In genomic region chr15:50167112-50167511, GRCh38 we compare ENCODE assay signal across 23 cellular contexts. TPM values are rescaled to one million over a fixed set of nuclear protein-coding genes. Genes with fewer than 3 reads are reported as not detected.
DNase-seq lines count a peak whose midpoint lies in the region; ATAC-seq, FAIRE-seq and TF ChIP-seq lines count a peak whose summit lies in the region.
"Had no signal": no experiment of that assay in that cellular context is flagged by ENCODE, and none has a peak within 500 bp of the region (broad histone marks: within the 10 kb centered on the region; RNA-seq: fewer than 3 reads in every experiment).

No MANE protein-coding gene starts in this region.

- H3K27ac ChIP-seq in liver (ENCODE audit: low read depth in 1 of 2, low read length in 2 of 2), result no peak overlapping the region
- no peak overlapping the region for H3K27ac ChIP-seq in HepG2 (ENCODE audit: extremely low read length, insufficient read depth, low read length)
- peak overlapping the region; percentile 63 for H3K27ac ChIP-seq in RWPE2 (ENCODE audit: poor library complexity, severe bottlenecking)
- H3K27ac ChIP-seq: HL-60 had no signal

- H3K4me2 ChIP-seq in HepG2 (ENCODE audit: low read depth, low read length), result no peak overlapping the region

- TF ChIP-seq CTCF in liver (IDR thresholded peaks at IDR 0.05; ENCODE audit: low read depth, low read length, missing input control), result no peak
- no peak for TF ChIP-seq CTCF in HepG2 (CRISPR knock-in tag; IDR thresholded peaks at IDR 0.05)
- TF ChIP-seq CTCF in RWPE2 (IDR thresholded peaks at IDR 0.05; ENCODE audit: poor library complexity, severe bottlenecking), result no peak
- TF ChIP-seq CTCF in mucosa of descending colon (IDR thresholded peaks at IDR 0.05), result no peak
- TF ChIP-seq CTCF in glutamatergic neuron (IDR thresholded peaks at IDR 0.05; ENCODE audit: partially characterized antibody, unreplicated experiment), result no peak

- no peak overlapping the region for H3K27ac Mint-ChIP-seq in glutamatergic neuron (ENCODE audit: unreplicated experiment)
- H3K27ac Mint-ChIP-seq: CD4-positive, CD25-positive, alpha-beta regulatory T cell; CD8-positive, alpha-beta memory T cell; IgD-negative memory B cell had no signal

- no peaks in the 10 kb centered on the region for H3K27me3 Mint-ChIP-seq in glutamatergic neuron (ENCODE audit: unreplicated experiment)

- H3K4me3 Mint-ChIP-seq in glutamatergic neuron (ENCODE audit: unreplicated experiment), result no peak overlapping the region
- H3K4me3 Mint-ChIP-seq: CD4-positive, CD25-positive, alpha-beta regulatory T cell; CD8-positive, alpha-beta memory T cell; IgD-negative memory B cell had no signal

- no peak for TF ChIP-seq POLR2A in HepG2 (IDR thresholded peaks at IDR 0.05; ENCODE audit: insufficient read depth in 1 of 2, low read depth in 2 of 2, low read length in 2 of 2)

- BruUV-seq in HepG2 (replicated peaks; lab: Mats Ljungman, UMichigan), result no TSS peak

- H3K4me3 ChIP-seq in liver (ENCODE audit: low read depth in 1 of 3, low read length in 3 of 3) (no peak overlapping the region), HepG2 (replicated peaks in 1 of 3; ENCODE audit: insufficient read depth in 1 of 3, low read depth in 2 of 3, low read length in 3 of 3) (no peak overlapping the region), RWPE2 (ENCODE audit: severe bottlenecking) (no peak overlapping the region), mucosa of descending colon (no peak overlapping the region)

- no peak overlapping the region for H2AFZ ChIP-seq in HepG2 (ENCODE audit: low read length)
- H2AFZ ChIP-seq: GM23248 had no signal

- ATAC-seq in HepG2, result no peak
- no peak for ATAC-seq in RWPE2 (ENCODE audit: low read depth)
- peak; percentile 71 for ATAC-seq in mucosa of descending colon
- ATAC-seq in activated CD4-positive, CD25-positive, alpha-beta regulatory T cell treated with anti-CD3 and anti-CD28 coated beads, Interleukin-2, amount 50 U/mL, for 24 hours, result no peak

- no peaks in the 10 kb centered on the region for H4K20me1 ChIP-seq in HepG2 (ENCODE audit: insufficient read depth, low read length)

- H3K27me3 ChIP-seq in liver (ENCODE audit: control insufficient read depth in 4 of 4, insufficient read depth in 4 of 4, low read length in 3 of 4) (no peaks in the 10 kb centered on the region), HepG2 (ENCODE audit: control insufficient read depth in 1 of 2, insufficient read depth in 2 of 2, low read length in 2 of 2) (no peaks in the 10 kb centered on the region), RWPE2 (ENCODE audit: insufficient read depth, poor library complexity, severe bottlenecking) (no peaks in the 10 kb centered on the region)
- H3K27me3 ChIP-seq: BE2C had no signal

- intact Hi-C loops in HepG2 (cut with micrococcal nuclease; ENCODE audit: unreplicated experiment), result no loop called here
- intact Hi-C loops in mucosa of descending colon (cut with DNase I, micrococcal nuclease), result no loop called here

- H3K4me1 ChIP-seq in liver (ENCODE audit: control insufficient read depth in 4 of 4, insufficient read depth in 4 of 4, low read length in 3 of 4) (peaks cover 19 to 50% (median 39%) of the 10 kb centered on the region in 4 donors), HepG2 (ENCODE audit: insufficient read depth, low read length) (peaks cover 58% of the 10 kb centered on the region), RWPE2 (ENCODE audit: insufficient read depth, poor library complexity, severe bottlenecking) (peaks cover 25% of the 10 kb centered on the region), mucosa of descending colon (ENCODE audit: low read depth) (peaks cover 7% of the 10 kb centered on the region)
- H3K4me1 ChIP-seq: BE2C had no signal

- peaks cover 10% of the 10 kb centered on the region for H3K36me3 Mint-ChIP-seq in glutamatergic neuron (ENCODE audit: unreplicated experiment)
- H3K36me3 Mint-ChIP-seq: CD4-positive, CD25-positive, alpha-beta regulatory T cell had no signal

- no peaks in the 10 kb centered on the region for H3K79me2 ChIP-seq in HepG2 (ENCODE audit: insufficient read depth, low read length)

- H3K9me3 ChIP-seq in liver (ENCODE audit: control insufficient read depth in 4 of 4, low read length in 3 of 4), result no peaks in the 10 kb centered on the region
- H3K9me3 ChIP-seq in HepG2 (ENCODE audit: low read length), result no peaks in the 10 kb centered on the region
- no peaks in the 10 kb centered on the region for H3K9me3 ChIP-seq in RWPE2 (ENCODE audit: severe bottlenecking)
- H3K9me3 ChIP-seq in mucosa of descending colon, result no peaks in the 10 kb centered on the region
- H3K9me3 ChIP-seq: BE2C had no signal

- H3K36me3 ChIP-seq in liver (ENCODE audit: control insufficient read depth in 4 of 4, insufficient read depth in 3 of 4, low read depth in 1 of 4, low read length in 3 of 4), result no peaks in the 10 kb centered on the region
- H3K36me3 ChIP-seq in HepG2 (replicated peaks in 1 of 2; ENCODE audit: control insufficient read depth in 1 of 2, insufficient read depth in 2 of 2, low read length in 2 of 2), result no peaks in the 10 kb centered on the region
- no peaks in the 10 kb centered on the region for H3K36me3 ChIP-seq in RWPE2 (ENCODE audit: low read depth)
- H3K36me3 ChIP-seq in mucosa of descending colon (ENCODE audit: low read depth), result no peaks in the 10 kb centered on the region
- H3K36me3 ChIP-seq: BE2C had no signal

- in situ Hi-C loops in HepG2 (cut with HindIII; ENCODE audit: extremely low pct_ligation_motif_present, low pct_unique_long_range_greater_than_20kb), result no loop called here

- H3K9ac ChIP-seq in liver (ENCODE audit: low read depth in 1 of 2, low read length in 2 of 2) (no peak overlapping the region), HepG2 (ENCODE audit: insufficient read depth, low read depth, low read length) (no peak overlapping the region)
- H3K9ac ChIP-seq: GM23248 had no signal

- POLR2A ChIA-PET in HepG2 (lab: Yijun Ruan, JAX), result interaction anchor here (1.1 kb wide), 1 partner anchor 16 kb away, joined by 3 read pairs; no protein-coding TSS in a partner anchor

- H3K4me1 Mint-ChIP-seq in glutamatergic neuron (ENCODE audit: low read depth, unreplicated experiment), result no peaks in the 10 kb centered on the region
- H3K4me1 Mint-ChIP-seq: CD4-positive, CD25-positive, alpha-beta regulatory T cell; CD8-positive, alpha-beta memory T cell; IgD-negative memory B cell had no signal

- CTCF ChIA-PET in HepG2 (lab: Yijun Ruan, JAX; ENCODE audit: low intra/inter-chr PET ratio, low total read pairs), result no interaction called here

- TF ChIP-seq EP300 in HepG2 (IDR thresholded peaks at IDR 0.05; ENCODE audit: low read depth in 2 of 2, low read length in 2 of 2) (no peak), HepG2 (CRISPR knock-in tag; IDR thresholded peaks at IDR 0.05; ENCODE audit: borderline replicate concordance) (no peak)

- peaks cover 8% of the 10 kb centered on the region for H3K9me3 Mint-ChIP-seq in glutamatergic neuron (ENCODE audit: unreplicated experiment)
- H3K9me3 Mint-ChIP-seq: CD8-positive, alpha-beta memory T cell had no signal

- TF ChIP-seq RAD21 in liver (IDR thresholded peaks at IDR 0.05), result no peak
- no peak for TF ChIP-seq RAD21 in HepG2 (CRISPR knock-in tag; IDR thresholded peaks at IDR 0.05)

- FAIRE-seq in HepG2 (lab: Jason Lieb, UNC), result no peak
- FAIRE-seq: G401.6, GM12891, H54 had no signal

- DNase-seq in HepG2 (ENCODE audit: low spot score) (no peak), RWPE2 (ENCODE audit: low spot score) (no peak), mucosa of descending colon (no peak), glutamatergic neuron (no peak), globus pallidus (ENCODE audit: low spot score) (no peak)
- DNase-seq: 8988T; BE2C; C1 segment of cervical spinal cord; CD4-positive, CD25-positive, alpha-beta regulatory T cell; CD8-positive, alpha-beta memory T cell; COR-L47; DMS 273 treated with DMSO at 0.1 percent for 48 hours; DMS53; GM23248; HCEC 1CT had no signal

RNA-seq across cellular contexts. Expression of gene SLC27A2, which starts 14.9 kb away (rescaled TPM):
- total RNA-seq in liver (100 to 1,000 TPM in 1 of 2 donors, 10 to 100 TPM in 1; 80.2 to 504 TPM), HepG2 (2016; rRNA removed; fragmentation: Illumina TruSeq; extraction: Trizol) (12.3 and 23.4 TPM in 2 replicates), mucosa of descending colon (10 to 100 TPM; 14.8 to 27.9 (median 27.8) TPM), glutamatergic neuron (ENCODE audit: unreplicated experiment) (not detected)
- polyA plus RNA-seq in liver (100 to 1,000 TPM; 102 to 331 TPM), HepG2 (2011; rRNA removed) (14.6 and 16.0 TPM in 2 replicates)
- 3.2 TPM in 2 replicates for total RNA-seq in HepG2 (2016; cell fraction: cytosol; rRNA removed; fragmentation: Illumina TruSeq; extraction: Trizol; ENCODE audit: low read depth)
- 12.5 and 24.4 TPM in 2 replicates for total RNA-seq in HepG2 (2016; cell fraction: insoluble cytoplasmic fraction; rRNA removed; fragmentation: Illumina TruSeq; extraction: Trizol)
- total RNA-seq in HepG2 (2016; cell fraction: membrane; rRNA removed; fragmentation: Illumina TruSeq; extraction: Trizol), result 5.0 and 6.4 TPM in 2 replicates
- 19.3 and 23.5 TPM in 2 replicates for total RNA-seq in HepG2 (2016; cell fraction: nucleus; rRNA removed; fragmentation: Illumina TruSeq; extraction: Trizol)
- polyA plus RNA-seq in HepG2 (2011; cell fraction: cytosol; rRNA removed), result 10.0 and 13.4 TPM in 2 replicates
- 7.6 and 8.6 TPM in 2 replicates for polyA plus RNA-seq in HepG2 (2011; cell fraction: nucleus; rRNA removed)
- polyA plus RNA-seq in HepG2 (2012), result 25.5 and 34.1 TPM in 2 replicates
- polyA plus RNA-seq in HepG2 (2016; cell fraction: cytosol; fragmentation: Illumina TruSeq; extraction: Trizol; ENCODE audit: low read depth), result 2.2 and 2.8 TPM in 2 replicates
- polyA plus RNA-seq in HepG2 (2016; cell fraction: insoluble cytoplasmic fraction; fragmentation: Illumina TruSeq; extraction: Trizol; ENCODE audit: low read depth), result 10.7 and 11.3 TPM in 2 replicates
- 3.3 and 3.4 TPM in 2 replicates for polyA plus RNA-seq in HepG2 (2016; cell fraction: membrane; fragmentation: Illumina TruSeq; extraction: Trizol; ENCODE audit: low read depth)
- 24.6 and 25.7 TPM in 2 replicates for polyA plus RNA-seq in HepG2 (2016; cell fraction: nucleus; fragmentation: Illumina TruSeq; extraction: Trizol; ENCODE audit: insufficient read depth, low read depth)
- 33.1 and 391 TPM in 2 replicates for polyA minus RNA-seq in HepG2 (2011; rRNA and poly(A)+ RNA removed; ENCODE audit: low replicate concordance)
- 18.9 and 21.0 TPM in 2 replicates for polyA minus RNA-seq in HepG2 (2011; cell fraction: cytosol; rRNA and poly(A)+ RNA removed)
- 14.8 and 15.7 TPM in 2 replicates for polyA minus RNA-seq in HepG2 (2011; cell fraction: nucleus; rRNA and poly(A)+ RNA removed)
- total RNA-seq: GM23248, HT1080 had no signal
- polyA plus RNA-seq: GM23248 had no signal

RNA-seq across cellular contexts. Expression of gene ATP8B4, which starts 48.1 kb away (rescaled TPM):
- total RNA-seq in liver (10 to 100 TPM; 17.7 to 19.7 TPM), HepG2 (2016; rRNA removed; fragmentation: Illumina TruSeq; extraction: Trizol) (0.18 and 0.69 TPM in 2 replicates), mucosa of descending colon (1 to 10 TPM; 4.7 to 8.9 (median 7.4) TPM), glutamatergic neuron (ENCODE audit: unreplicated experiment) (not detected)
- polyA plus RNA-seq in liver (1 to 10 TPM; 1.9 to 7.1 TPM), HepG2 (2011; rRNA removed) (0.24 and 0.42 TPM in 2 replicates)
- total RNA-seq in HepG2 (2016; cell fraction: cytosol; rRNA removed; fragmentation: Illumina TruSeq; extraction: Trizol; ENCODE audit: low read depth), result 0.44 and 0.81 TPM in 2 replicates
- total RNA-seq in HepG2 (2016; cell fraction: insoluble cytoplasmic fraction; rRNA removed; fragmentation: Illumina TruSeq; extraction: Trizol), result 0.34 and 1.0 TPM in 2 replicates
- total RNA-seq in HepG2 (2016; cell fraction: membrane; rRNA removed; fragmentation: Illumina TruSeq; extraction: Trizol), result 0.28 and 0.45 TPM in 2 replicates
- 1.9 and 2.8 TPM in 2 replicates for total RNA-seq in HepG2 (2016; cell fraction: nucleus; rRNA removed; fragmentation: Illumina TruSeq; extraction: Trizol)
- polyA plus RNA-seq in HepG2 (2011; cell fraction: cytosol; rRNA removed), result 0.04 and 0.07 TPM in 2 replicates
- 0.61 and 0.71 TPM in 2 replicates for polyA plus RNA-seq in HepG2 (2011; cell fraction: nucleus; rRNA removed)
- polyA plus RNA-seq in HepG2 (2012), result 0.47 and 0.58 TPM in 2 replicates
- polyA plus RNA-seq in HepG2 (2016; cell fraction: cytosol; fragmentation: Illumina TruSeq; extraction: Trizol; ENCODE audit: low read depth), result 0.08 and 0.16 TPM in 2 replicates
- 0.27 and 0.29 TPM in 2 replicates for polyA plus RNA-seq in HepG2 (2016; cell fraction: insoluble cytoplasmic fraction; fragmentation: Illumina TruSeq; extraction: Trizol; ENCODE audit: low read depth)
- 0.10 and 0.19 TPM in 2 replicates for polyA plus RNA-seq in HepG2 (2016; cell fraction: membrane; fragmentation: Illumina TruSeq; extraction: Trizol; ENCODE audit: low read depth)
- 1.00 and 1.2 TPM in 2 replicates for polyA plus RNA-seq in HepG2 (2016; cell fraction: nucleus; fragmentation: Illumina TruSeq; extraction: Trizol; ENCODE audit: insufficient read depth, low read depth)
- 0.36 and 21.5 TPM in 2 replicates for polyA minus RNA-seq in HepG2 (2011; rRNA and poly(A)+ RNA removed; ENCODE audit: low replicate concordance)
- 0.79 TPM in 1 of 2 replicates, not detected in the other for polyA minus RNA-seq in HepG2 (2011; cell fraction: cytosol; rRNA and poly(A)+ RNA removed)
- 2.0 and 2.4 TPM in 2 replicates for polyA minus RNA-seq in HepG2 (2011; cell fraction: nucleus; rRNA and poly(A)+ RNA removed)
- polyA plus RNA-seq: CD4-positive, CD25-positive, alpha-beta regulatory T cell; IgD-negative memory B cell had no signal
